ENCODE assay signal across 20 cellular contexts in the genomic region with DNA sequence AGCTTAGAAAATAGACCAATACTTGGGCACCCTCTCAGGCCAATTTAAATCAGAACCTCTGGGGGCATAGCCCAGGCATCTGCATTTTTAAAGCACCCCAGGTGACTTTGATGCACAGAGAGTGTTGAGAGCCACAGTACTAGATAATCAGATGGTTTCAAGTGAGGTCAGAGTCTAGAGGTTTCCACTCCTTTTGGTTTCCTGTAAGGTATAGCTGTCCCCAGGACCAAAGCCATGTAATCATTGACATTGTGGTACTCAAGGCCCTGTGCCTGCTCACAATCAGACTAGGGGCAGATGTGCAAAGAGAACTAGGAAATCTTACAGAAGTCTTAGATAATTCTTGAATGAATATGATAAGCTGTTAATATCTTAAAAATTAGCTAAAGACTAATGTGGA. TPM values are rescaled to one million over a fixed set of nuclear protein-coding genes. Genes with fewer than 3 reads are reported as not detected.
DNase-seq lines count a peak whose midpoint lies in the region; ATAC-seq and TF ChIP-seq lines count a peak whose summit lies in the region.
"Had no signal": no experiment of that assay in that cellular context is flagged by ENCODE, and none has a peak within 500 bp of the region (broad histone marks: within the 10 kb centered on the region; RNA-seq: fewer than 3 reads in every experiment).

No MANE protein-coding gene starts in this region.

- no peak overlapping the region for H3K4me3 ChIP-seq in right atrium auricular region
- H3K4me3 ChIP-seq in uterus = no peak overlapping the region
- H3K4me3 ChIP-seq: gastroesophageal sphincter had no signal

- no peak for TF ChIP-seq POLR2A in uterus (IDR thresholded peaks at IDR 0.05)

- intact Hi-C loops in cardiac septum (cut with DNase I) (no loop called here), uterus (cut with DNase I; ENCODE audit: low total_unique reads) (no loop called here)

- no peak for TF ChIP-seq CTCF in right atrium auricular region (IDR thresholded peaks at IDR 0.05)
- TF ChIP-seq CTCF in uterus (IDR thresholded peaks at IDR 0.05) = no peak

- H3K4me1 ChIP-seq in right atrium auricular region (peaks cover 0 to 80% of the 10 kb centered on the region in 2 donors), uterus (peaks cover 0 to 15% of the 10 kb centered on the region in 2 donors)
- H3K4me1 ChIP-seq: parathyroid adenoma had no signal

- ATAC-seq in HG02759 (IDR thresholded peaks at IDR 0.05; ENCODE audit: unreplicated experiment) (peak; percentile 81), HG03432 (IDR thresholded peaks at IDR 0.05; ENCODE audit: unreplicated experiment) (peak; percentile 92), GM19328 (IDR thresholded peaks at IDR 0.05; ENCODE audit: unreplicated experiment) (no peak)
- ATAC-seq: gastroesophageal sphincter, HepG2 had no signal

- H3K27ac ChIP-seq in right atrium auricular region (peak overlapping the region; percentile 10 to 44), uterus (peak overlapping the region; percentile 10 to 97)
- H3K27ac ChIP-seq: parathyroid adenoma had no signal

- H3K9me3 ChIP-seq in right atrium auricular region = no peaks in the 10 kb centered on the region
- H3K9me3 ChIP-seq in uterus = no peaks in the 10 kb centered on the region
- H3K9me3 ChIP-seq: gastroesophageal sphincter had no signal

- H3K36me3 ChIP-seq in right atrium auricular region (no peaks in the 10 kb centered on the region), uterus (no peaks in the 10 kb centered on the region)
- H3K36me3 ChIP-seq: gastroesophageal sphincter had no signal

- DNase-seq in right atrium auricular region (ENCODE audit: low spot score) = no peak
- DNase-seq in cardiac septum (ENCODE audit: low spot score) = no peak
- DNase-seq in uterus = no peak
- DNase-seq in amygdala (lab: John Stamatoyannopoulos, UW) = no peak
- DNase-seq in NCI-H1436 (lab: John Stamatoyannopoulos, UW) = no peak
- DNase-seq: 8988T; activated B cell treated with CpG ODN at 0.5 μM for 24 hours; activated naive CD4-positive, alpha-beta T cell treated with anti-CD3 and anti-CD28 coated beads, Interleukin-2, amount 10 ng/mL, durations not matched to agents 7 days and 5 days; CD4-positive, alpha-beta T cell; HCEC 1CT; MV-4-11; NCI-H2227 treated with DMSO at 0.1 percent for 48 hours; stimulated activated CD4-positive, alpha-beta T cell treated with anti-CD3 and anti-CD28 coated beads, Interleukin-15, amount 100 ng/mL, for 24 hours had no signal

- H3K27me3 ChIP-seq in right atrium auricular region (no peaks in the 10 kb centered on the region), uterus (no peaks in the 10 kb centered on the region)
- H3K27me3 ChIP-seq: gastroesophageal sphincter had no signal

RNA-seq across cellular contexts. Expression of a gene that starts 9.1 kb away (rescaled TPM):
- 100 to 1,000 TPM in 1 of 2 donors, 10 to 100 TPM in 1; 78.2 to 117 TPM for total RNA-seq in right atrium auricular region
- total RNA-seq in cardiac septum = 183 TPM
- total RNA-seq in uterus = 10 to 100 TPM in 2 of 4 donors, 1 to 10 TPM in 2; 4.7 to 23.1 (median 12.5) TPM
- total RNA-seq: activated B cell treated with CpG ODN at 0.5 μM for 24 hours, HepG2, OCI-LY7 had no signal
